In genomic region chr14:55212611-55213010, GRCh38 we compare ENCODE assay signal across 14 cellular contexts. TPM values are rescaled to one million over a fixed set of nuclear protein-coding genes. Genes with fewer than 3 reads are reported as not detected.
DNase-seq lines count a peak whose midpoint lies in the region; ATAC-seq and TF ChIP-seq lines count a peak whose summit lies in the region.
"Had no signal": no experiment of that assay in that cellular context is flagged by ENCODE, and none has a peak within 500 bp of the region (broad histone marks: within the 10 kb centered on the region; RNA-seq: fewer than 3 reads in every experiment).

No MANE protein-coding gene starts in this region.

- no peaks in the 10 kb centered on the region for H3K9me3 ChIP-seq in HUES6 (ENCODE audit: control insufficient read depth, insufficient read depth, low read depth, low read length)
- H3K9me3 ChIP-seq in uterus, result no peaks in the 10 kb centered on the region
- H3K9me3 ChIP-seq: gastroesophageal sphincter, tibial artery had no signal

- H3K27ac ChIP-seq in HUES6 (ENCODE audit: low read depth, low read length), result peak overlapping the region; percentile 25; the same call in 1 of the 2 replicates
- H3K27ac ChIP-seq in epithelial cell of prostate, result peak overlapping the region; percentile 61
- H3K27ac ChIP-seq in uterus, result no peak overlapping the region
- H3K27ac ChIP-seq: gastroesophageal sphincter, RWPE1, tibial artery had no signal

- no peaks in the 10 kb centered on the region for H3K27me3 ChIP-seq in HUES6 (ENCODE audit: control insufficient read depth, insufficient read depth, low read length)
- H3K27me3 ChIP-seq in uterus, result no peaks in the 10 kb centered on the region
- H3K27me3 ChIP-seq: gastroesophageal sphincter, tibial artery had no signal

- H3K9ac ChIP-seq in HUES6 (ENCODE audit: low read length), result no peak overlapping the region

- no peak for TF ChIP-seq POLR2A in uterus (IDR thresholded peaks at IDR 0.05)

- H3K4me3 ChIP-seq in HUES6 (ENCODE audit: low read depth, low read length) (no peak overlapping the region), uterus (no peak overlapping the region)
- H3K4me3 ChIP-seq: gastroesophageal sphincter, tibial artery had no signal

- H3K4me1 ChIP-seq in HUES6 (ENCODE audit: control insufficient read depth, insufficient read depth, low read length) (no peaks in the 10 kb centered on the region), uterus (no peaks in the 10 kb centered on the region)
- H3K4me1 ChIP-seq: tibial artery had no signal

- TF ChIP-seq CTCF in uterus (IDR thresholded peaks at IDR 0.05), result no peak

- intact Hi-C loops in uterus (cut with DNase I; ENCODE audit: low total_unique reads), result no loop called here

- peak; percentile 12 for ATAC-seq in GM18861 (IDR thresholded peaks at IDR 0.05; ENCODE audit: unreplicated experiment)

- DNase-seq in NOMO-1 treated with DMSO at 0.1 percent for 48 hours (lab: John Stamatoyannopoulos, UW; ENCODE audit: unreplicated experiment) (peak; percentile 66), epithelial cell of prostate (ENCODE audit: low read depth, low spot score) (no peak), cortex of kidney (lab: John Stamatoyannopoulos, UW) (no peak), EL (no peak), islet precursor cell (no peak), uterus (no peak)
- DNase-seq: activated CD4-positive, CD25-positive, alpha-beta regulatory T cell treated with anti-CD3 and anti-CD28 coated beads, Interleukin-2, amount 50 U/mL, for 72 hours; GOT3 had no signal

- H3K36me3 ChIP-seq in HUES6 (ENCODE audit: control insufficient read depth, insufficient read depth, low read length), result no peaks in the 10 kb centered on the region
- H3K36me3 ChIP-seq in uterus, result no peaks in the 10 kb centered on the region
- H3K36me3 ChIP-seq: gastroesophageal sphincter, tibial artery had no signal

RNA-seq across cellular contexts. Expression of gene DLGAP5, which starts 21.2 kb away (rescaled TPM):
- 10 to 100 TPM in 1 of 4 donors, under 1 TPM in 1, not detected in 2; 0.29 to 22.1 TPM for total RNA-seq in uterus
- total RNA-seq: B cell had no signal

RNA-seq across cellular contexts. Expression of gene FBXO34, which starts 58.6 kb away (rescaled TPM):
- 10 to 100 TPM; 15.9 to 47.4 (median 20.3) TPM for total RNA-seq in uterus

Comparison
In these comparisons a context has a peak if more than half of its experiments do, and no peak if none do; other contexts are left out.
1. H3K27ac ChIP-seq: peak in HUES6 (single experiment) and epithelial cell of prostate (single experiment); none in uterus (0 of 2).